8 cellular contexts compared by ENCODE assay signal in the genomic region with DNA sequence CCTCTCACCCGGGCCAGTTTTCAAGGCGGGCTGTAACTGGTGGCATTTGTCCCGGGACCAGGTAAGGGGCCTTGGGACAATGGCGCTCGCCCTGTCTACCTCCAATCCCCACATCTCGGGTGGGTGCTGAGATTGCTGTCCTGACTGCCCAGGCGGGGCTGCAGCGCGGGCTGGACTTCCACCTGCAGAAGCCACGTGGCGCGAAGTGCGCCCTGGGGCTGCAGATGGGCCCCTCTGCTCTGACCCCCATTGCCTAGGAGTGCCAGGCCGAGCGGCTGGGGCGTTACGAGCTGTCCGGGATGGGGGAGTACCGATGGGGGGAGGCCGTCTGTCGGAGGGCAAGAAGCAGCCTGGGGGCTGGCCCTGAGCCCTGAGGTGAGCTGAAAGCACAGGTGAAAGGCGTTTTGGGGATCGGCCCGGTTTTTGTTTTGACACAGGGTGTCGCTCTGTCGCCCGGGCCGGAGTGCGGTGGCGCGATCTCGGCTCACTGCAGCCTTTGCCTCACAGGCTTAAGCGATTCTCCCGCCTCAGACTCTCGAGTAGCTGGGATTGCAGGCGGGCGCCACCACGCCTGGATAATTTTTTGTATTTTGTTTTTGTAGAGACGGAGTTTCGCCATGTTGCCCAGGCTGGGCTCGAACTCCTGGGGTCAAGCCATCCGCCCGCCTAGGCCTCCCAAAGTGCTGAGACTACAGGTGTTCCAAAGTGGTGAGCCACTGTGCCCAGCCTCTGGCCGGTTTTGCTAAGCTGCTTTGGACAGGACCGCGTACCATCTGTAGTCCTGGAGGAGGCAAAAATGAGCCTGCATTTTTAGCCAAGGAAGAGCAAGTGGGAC. TPM values are rescaled to one million over a fixed set of nuclear protein-coding genes. Genes with fewer than 3 reads are reported as not detected.
A peak's percentile ranks its signal among the peaks of the same experiment; 100 is the strongest.
DNase-seq lines count a peak whose midpoint lies in the region; TF ChIP-seq lines count a peak whose summit lies in the region.

A gene with protein sequence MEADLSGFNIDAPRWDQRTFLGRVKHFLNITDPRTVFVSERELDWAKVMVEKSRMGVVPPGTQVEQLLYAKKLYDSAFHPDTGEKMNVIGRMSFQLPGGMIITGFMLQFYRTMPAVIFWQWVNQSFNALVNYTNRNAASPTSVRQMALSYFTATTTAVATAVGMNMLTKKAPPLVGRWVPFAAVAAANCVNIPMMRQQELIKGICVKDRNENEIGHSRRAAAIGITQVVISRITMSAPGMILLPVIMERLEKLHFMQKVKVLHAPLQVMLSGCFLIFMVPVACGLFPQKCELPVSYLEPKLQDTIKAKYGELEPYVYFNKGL (plus strand): TSS at position 16 of the 835 bp plus-strand sequence. CDS start 12,001 bp downstream, outside the sequence.

- H3K36me3 ChIP-seq in OCI-LY7 (ENCODE audit: insufficient read depth, low read length) = peaks cover 23% of the 10 kb centered on the region; the same call in 1 of the 2 replicates
- no peaks in the 10 kb centered on the region for H3K36me3 ChIP-seq in iPS-15b (ENCODE audit: control insufficient read depth, insufficient read depth, low read length)

- peaks cover 69% of the 10 kb centered on the region for H3K79me2 ChIP-seq in OCI-LY7 (ENCODE audit: insufficient read depth, low read depth, low read length)

- peak within 1 kb of the TSS; percentile 80 for H3K4me2 ChIP-seq in OCI-LY7 (ENCODE audit: low read length)

- H3K4me3 Mint-ChIP-seq in activated naive CD4-positive, alpha-beta T cell treated with anti-CD3 and anti-CD28 coated beads, Interleukin-2, amount 10 ng/mL, durations not matched to agents 7 days and 5 days = peak within 1 kb of the TSS; percentile 75

- peaks cover 14% of the 10 kb centered on the region for H3K36me3 Mint-ChIP-seq in activated naive CD4-positive, alpha-beta T cell treated with anti-CD3 and anti-CD28 coated beads, Interleukin-2, amount 10 ng/mL, durations not matched to agents 7 days and 5 days

- no peaks in the 10 kb centered on the region for H3K9me2 ChIP-seq in OCI-LY7 (ENCODE audit: insufficient read depth, low read length)

- H3K27ac Mint-ChIP-seq in activated naive CD4-positive, alpha-beta T cell treated with anti-CD3 and anti-CD28 coated beads, Interleukin-2, amount 10 ng/mL, durations not matched to agents 7 days and 5 days = peak within 1 kb of the TSS; percentile 85

- H3K9me3 ChIP-seq in OCI-LY7 (ENCODE audit: low read length) (no peaks in the 10 kb centered on the region), iPS-15b (ENCODE audit: control insufficient read depth, insufficient read depth, low read length) (no peaks in the 10 kb centered on the region)

- BruUV-seq in OCI-LY7 (replicated peaks; lab: Mats Ljungman, UMichigan) = no TSS peak

- no peaks in the 10 kb centered on the region for H3K27me3 ChIP-seq in iPS-15b (ENCODE audit: control insufficient read depth, insufficient read depth, low read length)

- POLR2A ChIA-PET in OCI-LY7 (lab: Charles Lee) = interaction anchor here (0.6 to 2.5 kb wide), 12 partner anchors 13 to 80 kb away, joined by 3 to 14 read pairs (median 4); a partner anchor contains a TSS

- H3K4me1 ChIP-seq in OCI-LY7 (ENCODE audit: insufficient read depth, low read length, poor library complexity, severe bottlenecking) (peaks cover 61% of the 10 kb centered on the region), iPS-15b (ENCODE audit: control insufficient read depth, insufficient read depth, low read length) (peaks cover 22% of the 10 kb centered on the region)

- no peaks in the 10 kb centered on the region for H3K9me3 Mint-ChIP-seq in activated naive CD4-positive, alpha-beta T cell treated with anti-CD3 and anti-CD28 coated beads, Interleukin-2, amount 10 ng/mL, durations not matched to agents 7 days and 5 days

- H3K27me3 Mint-ChIP-seq in activated naive CD4-positive, alpha-beta T cell treated with anti-CD3 and anti-CD28 coated beads, Interleukin-2, amount 10 ng/mL, durations not matched to agents 7 days and 5 days = no peaks in the 10 kb centered on the region

- H3K9ac ChIP-seq in iPS-15b (ENCODE audit: low read depth, low read length) = peak within 1 kb of the TSS; percentile 92

- no peak for TF ChIP-seq CTCF in HFF-Myc (IDR thresholded peaks at IDR 0.05; ENCODE audit: low read depth, low read length, missing control alignments)
- peak; percentile 71 for TF ChIP-seq CTCF in OCI-LY7 (conservative IDR thresholded peaks at IDR 0.05; ENCODE audit: low read length)

- H4K20me1 ChIP-seq in OCI-LY7 (ENCODE audit: insufficient read depth, low read length) = peaks cover 4% of the 10 kb centered on the region; the same call in 1 of the 2 replicates

- H3K4me3 ChIP-seq in HFF-Myc (replicated peaks; ENCODE audit: low read depth, low read length) (peak within 1 kb of the TSS; percentile 92), OCI-LY7 (ENCODE audit: low read depth, low read length, poor library complexity, severe bottlenecking) (peak within 1 kb of the TSS; percentile 77), iPS-15b (ENCODE audit: low read depth, low read length) (peak within 1 kb of the TSS; percentile 93)

- peak within 1 kb of the TSS; percentile 74 for H2AFZ ChIP-seq in OCI-LY7 (ENCODE audit: low read length)

- CTCF ChIA-PET in OCI-LY7 (lab: Charles Lee; ENCODE audit: unreplicated experiment) = interaction anchor here (0.9 kb wide), 1 partner anchor 50 kb away, joined by 3 read pairs; no protein-coding TSS in a partner anchor
- CTCF ChIA-PET in activated naive CD4-positive, alpha-beta T cell treated with anti-CD3 and anti-CD28 coated beads, Interleukin-2, amount 10 ng/mL, durations not matched to agents 7 days and 5 days (lab: Charles Lee) = interaction anchor here (0.6 to 4.0 kb wide), 13 partner anchors 11 to 212 kb away, joined by 3 to 17 read pairs (median 5); a partner anchor contains a TSS

- peaks cover 49% of the 10 kb centered on the region for H3K4me1 Mint-ChIP-seq in activated naive CD4-positive, alpha-beta T cell treated with anti-CD3 and anti-CD28 coated beads, Interleukin-2, amount 10 ng/mL, durations not matched to agents 7 days and 5 days

- H3K27ac ChIP-seq in OCI-LY7 (ENCODE audit: low read depth, low read length, poor library complexity, severe bottlenecking) = peak within 1 kb of the TSS; percentile 84

- peak; percentile 22 for DNase-seq in DMS153 treated with DMSO at 0.1 percent for 48 hours (lab: John Stamatoyannopoulos, UW; ENCODE audit: unreplicated experiment)
- no peak for DNase-seq in DMS153 (lab: John Stamatoyannopoulos, UW)
- no peak for DNase-seq in HFF-Myc (ENCODE audit: extremely low read depth, low read depth)
- peak; percentile 79 for DNase-seq in OCI-LY7 (ENCODE audit: low spot score)
- peak; percentile 73 for DNase-seq in activated naive CD4-positive, alpha-beta T cell treated with anti-CD3 and anti-CD28 coated beads, Interleukin-2, amount 10 ng/mL, durations not matched to agents 7 days and 5 days
- DNase-seq in stimulated activated CD4-positive, alpha-beta T cell treated with anti-CD3 and anti-CD28 coated beads, Interleukin-1b, Interleukin-23, amount 100 ng/mL, for 4 hours (ENCODE audit: low read depth in 2 of 2) = peak; percentile 23 to 28
- no peak for DNase-seq in KG1 (lab: John Stamatoyannopoulos, UW)

- intact Hi-C loops in OCI-LY7 (cut with micrococcal nuclease; ENCODE audit: unreplicated experiment) = loop anchor here (2.0 to 10.0 kb wide), 4 partner anchors 28 to 600 kb away; a partner anchor contains a TSS

RNA-seq across cellular contexts. Expression of the gene that starts here (rescaled TPM):
- total RNA-seq in OCI-LY7 (2014; rRNA removed; shearing (Covaris generic)) = 26.9 and 38.1 TPM in 2 replicates
- 43.0 and 45.1 TPM in 2 replicates for total RNA-seq in OCI-LY7 (2022)

Comparison
In these comparisons a context has a peak if more than half of its experiments do, and no peak if none do; other contexts are left out.
1. DNase-seq: peak in DMS153 treated with DMSO at 0.1 percent for 48 hours (single experiment), OCI-LY7 (single experiment), activated naive CD4-positive, alpha-beta T cell treated with anti-CD3 and anti-CD28 coated beads, Interleukin-2, amount 10 ng/mL, durations not matched to agents 7 days and 5 days (single experiment) and stimulated activated CD4-positive, alpha-beta T cell treated with anti-CD3 and anti-CD28 coated beads, Interleukin-1b, Interleukin-23, amount 100 ng/mL, for 4 hours (2 of 2); none in DMS153 (single experiment), HFF-Myc (single experiment) and KG1 (single experiment).
2. Peak in every context shown above with its lines, with median percentiles within 50 percentile points of each other: H3K4me3 ChIP-seq.